ENCODE assay signal across 25 cellular contexts in genomic region chrX:139023531-139023930, GRCh38.
A peak's percentile ranks its signal among the peaks of the same experiment; 100 is the strongest.
DNase-seq lines count a peak whose midpoint lies in the region; FAIRE-seq and TF ChIP-seq lines count a peak whose summit lies in the region.
"Had no signal": no experiment of that assay in that cellular context is flagged by ENCODE, and none has a peak within 500 bp of the region (broad histone marks: within the 10 kb centered on the region; RNA-seq: fewer than 3 reads in every experiment).

No MANE protein-coding gene starts in this region.

- no peak overlapping the region for H3K18ac ChIP-seq in H9 (ENCODE audit: insufficient read length, low read depth, low read length)

- H2BK5ac ChIP-seq in H9 (ENCODE audit: insufficient read length, low read length), result no peak overlapping the region

- no peaks in the 10 kb centered on the region for H3K4me1 Mint-ChIP-seq in astrocyte (ENCODE audit: low read depth, unreplicated experiment)
- H3K4me1 Mint-ChIP-seq in H9, result no peaks in the 10 kb centered on the region
- H3K4me1 Mint-ChIP-seq: CD8-positive, alpha-beta memory T cell; GM23338 had no signal

- H3K4me3 ChIP-seq in HEK293 (ENCODE audit: low read depth, low read length) (no peak overlapping the region), astrocyte (ENCODE audit: insufficient read depth, low read depth, low read length) (no peak overlapping the region), small intestine (ENCODE audit: low read depth in 1 of 2, low read length in 2 of 2) (no peak overlapping the region)
- H3K4me3 ChIP-seq: A549; BLaER1 treated with 17β-estradiol and CSF1 and Interleukin-3, amounts not matched to agents 10 nM and 100 nM; GM23338; HAP-1 had no signal

- no peaks in the 10 kb centered on the region for H3K4me1 ChIP-seq in HEK293 (ENCODE audit: control insufficient read depth, insufficient read depth, low read length)
- H3K4me1 ChIP-seq in astrocyte (ENCODE audit: insufficient read depth, low read length), result no peaks in the 10 kb centered on the region
- H3K4me1 ChIP-seq in small intestine (ENCODE audit: control insufficient read depth in 2 of 2, insufficient read depth in 1 of 2, low read depth in 1 of 2, low read length in 1 of 2), result no peaks in the 10 kb centered on the region
- no peaks in the 10 kb centered on the region for H3K4me1 ChIP-seq in H9 (ENCODE audit: insufficient read depth, low read length)
- H3K4me1 ChIP-seq: A549, BE2C, HAP-1 had no signal

- no peak overlapping the region for H4K5ac ChIP-seq in H9 (ENCODE audit: insufficient read length, low read depth, low read length)

- no peak overlapping the region for H3K27ac Mint-ChIP-seq in astrocyte (ENCODE audit: unreplicated experiment)
- no peak overlapping the region for H3K27ac Mint-ChIP-seq in H9
- H3K27ac Mint-ChIP-seq: CD14-positive monocyte; CD4-positive, alpha-beta T cell; CD8-positive, alpha-beta memory T cell; GM23338 had no signal

- H3K9me3 ChIP-seq in HEK293 (ENCODE audit: control insufficient read depth, insufficient read depth, low read depth, low read length) (no peaks in the 10 kb centered on the region), astrocyte (ENCODE audit: insufficient read depth, low read depth, low read length) (no peaks in the 10 kb centered on the region), small intestine (ENCODE audit: control insufficient read depth, low read depth) (no peaks in the 10 kb centered on the region), H9 (ENCODE audit: control insufficient read depth, low read depth, low read length) (no peaks in the 10 kb centered on the region)
- H3K9me3 ChIP-seq: A549; BE2C; BLaER1 treated with 17β-estradiol and CSF1 and Interleukin-3, amounts not matched to agents 10 nM and 100 nM; HAP-1 had no signal

- H3K4me2 ChIP-seq in astrocyte (ENCODE audit: low read length) (no peak overlapping the region), H9 (ENCODE audit: insufficient read depth, insufficient read length, low read length) (no peak overlapping the region)
- H3K4me2 ChIP-seq: A549; BLaER1 treated with 17β-estradiol and CSF1 and Interleukin-3, amounts not matched to agents 10 nM and 100 nM; GM23338 had no signal

- H3K79me2 ChIP-seq in astrocyte (ENCODE audit: insufficient read depth, low read length), result no peaks in the 10 kb centered on the region
- no peaks in the 10 kb centered on the region for H3K79me2 ChIP-seq in H9 (ENCODE audit: insufficient read depth, low read length)

- no peak overlapping the region for H2BK20ac ChIP-seq in H9 (ENCODE audit: low read depth, low read length, poor library complexity, severe bottlenecking)

- H3K4me3 Mint-ChIP-seq in astrocyte (ENCODE audit: unreplicated experiment) (no peak overlapping the region), H9 (no peak overlapping the region)
- H3K4me3 Mint-ChIP-seq: CD14-positive monocyte; CD4-positive, alpha-beta T cell; CD8-positive, alpha-beta memory T cell; GM23338 had no signal

- no peaks in the 10 kb centered on the region for H3K79me1 ChIP-seq in H9 (ENCODE audit: insufficient read depth, low read depth, low read length, poor library complexity, severe bottlenecking)

- no peak for TF ChIP-seq CTCF in HEK293 (tag by site-specific recombination; IDR thresholded peaks at IDR 0.05)
- no peak for TF ChIP-seq CTCF in astrocyte (IDR thresholded peaks at IDR 0.05; ENCODE audit: insufficient read depth, low read depth, low read length)
- TF ChIP-seq CTCF in H9 (conservative IDR thresholded peaks at IDR 0.05), result no peak

- 73 to 89% (median 78%) methylated on average over 3 of the region's 3 CpGs for WGBS in small intestine, 3 donors
- no CpG with 5 or more reads among the region's 3 CpGs for WGBS in H9 (ENCODE audit: extremely low coverage, insufficient read length, low lambda C conversion rate)

- H3K14ac ChIP-seq in H9 (ENCODE audit: insufficient read depth, low read length), result no peak overlapping the region

- no peak overlapping the region for H3K27ac ChIP-seq in HEK293 (ENCODE audit: extremely low read depth, low read depth, low read length)
- H3K27ac ChIP-seq in astrocyte (ENCODE audit: low read depth, low read length), result no peak overlapping the region
- no peak overlapping the region for H3K27ac ChIP-seq in small intestine (ENCODE audit: low read depth in 1 of 2, low read length in 1 of 2)
- no peak overlapping the region for H3K27ac ChIP-seq in H9 (ENCODE audit: insufficient read length, low read depth, low read length)
- H3K27ac ChIP-seq: A549; BLaER1 treated with 17β-estradiol and CSF1 and Interleukin-3, amounts not matched to agents 10 nM and 100 nM had no signal

- H2BK12ac ChIP-seq in H9 (ENCODE audit: insufficient read length, low read depth, low read length), result no peak overlapping the region

- no peak for DNase-seq in astrocyte (ENCODE audit: low read depth)
- no peak for DNase-seq in small intestine
- no peak for DNase-seq in SKM-1 (lab: John Stamatoyannopoulos, UW; ENCODE audit: unreplicated experiment)
- DNase-seq in mesenteric fat pad (ENCODE audit: low spot score), result no peak
- DNase-seq in H9, result no peak
- DNase-seq: 8988T; ACHN; AML-193; BE2C; CD4-positive, alpha-beta T cell; CD8-positive, alpha-beta memory T cell; DMS 273 treated with DMSO at 0.1 percent for 48 hours; DMS79; EL; GDM1 had no signal

- POLR2A ChIA-PET in HEK293 (lab: Yijun Ruan, JAX), result no interaction called here

- H3K9me3 Mint-ChIP-seq in astrocyte (ENCODE audit: unreplicated experiment), result no peaks in the 10 kb centered on the region
- peaks cover 0 to 10% of the 10 kb centered on the region in 2 experiments; a peak in 2 of 5 replicates for H3K9me3 Mint-ChIP-seq in H9
- H3K9me3 Mint-ChIP-seq: CD4-positive, alpha-beta T cell; CD8-positive, alpha-beta memory T cell; GM23338 had no signal

- no peak overlapping the region for H4K8ac ChIP-seq in H9 (replicated peaks; ENCODE audit: insufficient read length, low read depth, low read length)

- no peaks in the 10 kb centered on the region for H3K23me2 ChIP-seq in H9 (ENCODE audit: insufficient read length, low read depth, low read length, poor library complexity, severe bottlenecking)

- no peaks in the 10 kb centered on the region for H3K36me3 Mint-ChIP-seq in astrocyte (ENCODE audit: low read depth, unreplicated experiment)
- no peaks in the 10 kb centered on the region for H3K36me3 Mint-ChIP-seq in H9 (ENCODE audit: insufficient read depth in 1 of 3, low read depth in 3 of 3)
- H3K36me3 Mint-ChIP-seq: CD14-positive monocyte; CD8-positive, alpha-beta memory T cell had no signal

- no peak overlapping the region for H2BK120ac ChIP-seq in H9 (ENCODE audit: low read depth, low read length, poor library complexity, severe bottlenecking)

- H3K9ac ChIP-seq in astrocyte (ENCODE audit: low read length) (no peak overlapping the region), H9 (ENCODE audit: extremely low read depth, insufficient read length, low read length) (no peak overlapping the region)
- H3K9ac ChIP-seq: BLaER1 treated with 17β-estradiol and CSF1 and Interleukin-3, amounts not matched to agents 10 nM and 100 nM had no signal

- no peak overlapping the region for H3K4ac ChIP-seq in H9 (ENCODE audit: low read depth, low read length)

- H3K27me3 ChIP-seq in astrocyte (ENCODE audit: insufficient read depth, low read length) (no peaks in the 10 kb centered on the region), small intestine (ENCODE audit: control insufficient read depth in 2 of 2, insufficient read depth in 2 of 2, low read length in 2 of 2) (no peaks in the 10 kb centered on the region), H9 (ENCODE audit: insufficient read depth, low read length) (no peaks in the 10 kb centered on the region)
- H3K27me3 ChIP-seq: BE2C had no signal

- H4K91ac ChIP-seq in H9 (ENCODE audit: insufficient read length, low read depth, low read length), result no peak overlapping the region

- CTCF ChIA-PET in HEK293 (lab: Yijun Ruan, JAX), result no interaction called here

- H3K27me3 Mint-ChIP-seq in astrocyte (ENCODE audit: low read depth, unreplicated experiment), result no peaks in the 10 kb centered on the region
- no peaks in the 10 kb centered on the region for H3K27me3 Mint-ChIP-seq in H9 (ENCODE audit: low read depth)
- H3K27me3 Mint-ChIP-seq: CD4-positive, alpha-beta T cell; CD8-positive, alpha-beta memory T cell had no signal

- H4K20me1 ChIP-seq in astrocyte (ENCODE audit: insufficient read depth, low read length) (no peaks in the 10 kb centered on the region), H9 (ENCODE audit: control insufficient read depth, insufficient read depth, insufficient read length) (no peaks in the 10 kb centered on the region)

- H3K56ac ChIP-seq in H9 (ENCODE audit: insufficient read length, low read depth, low read length), result no peak overlapping the region

- H3K36me3 ChIP-seq in HEK293 (ENCODE audit: control insufficient read depth in 2 of 2, insufficient read depth in 1 of 2, low read length in 2 of 2), result no peaks in the 10 kb centered on the region
- H3K36me3 ChIP-seq in astrocyte (ENCODE audit: insufficient read depth, low read length), result no peaks in the 10 kb centered on the region
- H3K36me3 ChIP-seq in small intestine (ENCODE audit: control insufficient read depth in 2 of 2, insufficient read depth in 2 of 2, low read length in 2 of 2), result no peaks in the 10 kb centered on the region
- H3K36me3 ChIP-seq: BE2C; BLaER1 treated with 17β-estradiol and CSF1 and Interleukin-3, amounts not matched to agents 10 nM and 100 nM; HAP-1 had no signal

- no peak overlapping the region for H3K23ac ChIP-seq in H9 (ENCODE audit: insufficient read length, low read depth, low read length)

- FAIRE-seq in astrocyte (lab: Jason Lieb, UNC) (peak; percentile 89), colon (lab: Jason Lieb, UNC) (peak; percentile 36), small intestine (lab: Jason Lieb, UNC) (peak; percentile 15)
- FAIRE-seq: A549, D721Med, GM12891, GM18507 had no signal

- H3T11ph ChIP-seq in H9 (ENCODE audit: low read length), result no peak overlapping the region

- no peak overlapping the region for H2BK15ac ChIP-seq in H9 (ENCODE audit: low read depth, low read length)

- H2AFZ ChIP-seq in astrocyte (ENCODE audit: low read depth, low read length) (no peak overlapping the region), H9 (ENCODE audit: low read length) (no peak overlapping the region)
- H2AFZ ChIP-seq: GM23338 had no signal

- no peak overlapping the region for H2AK5ac ChIP-seq in H9 (ENCODE audit: insufficient read length, low read length)

TF ChIP-seq in HEK293, 187 proteins besides CTCF, POLR2A, EP300 and RAD21 (continues in another document):
- no peak for TF ChIP-seq ZNF112 (tag by site-specific recombination; IDR thresholded peaks at IDR 0.05)
- no peak for TF ChIP-seq ZNF488 (tag by site-specific recombination; IDR thresholded peaks at IDR 0.05)
- no peak for TF ChIP-seq ZNF404 (tag by site-specific recombination; IDR thresholded peaks at IDR 0.05)
- peak; percentile 31; the same call in 1 of the 2 replicates for TF ChIP-seq ZNF629 (tag by site-specific recombination; IDR thresholded peaks at IDR 0.05)
